Comparison of ENCODE assay signal across 11 cellular contexts in the genomic region with DNA sequence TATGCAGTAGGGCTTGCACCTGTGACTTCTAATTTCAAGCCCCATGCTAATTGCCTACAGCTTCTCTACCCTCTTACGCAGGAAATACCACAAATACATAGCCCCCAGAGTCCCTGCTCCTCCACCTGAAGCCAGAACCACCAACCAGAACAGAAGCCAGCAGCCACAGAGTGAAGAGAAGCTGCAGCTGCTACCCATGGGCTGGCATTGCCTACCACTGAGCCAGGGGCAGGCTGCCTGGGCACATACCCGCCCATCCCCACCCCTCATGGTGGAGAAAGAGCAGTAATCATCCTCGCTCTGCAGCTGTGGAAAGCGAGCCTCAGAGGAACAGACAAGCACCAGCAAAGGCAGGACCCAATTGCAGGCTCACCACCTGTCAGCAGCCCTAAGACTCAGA.
"Had no signal": no experiment of that assay in that cellular context is flagged by ENCODE, and none has a peak within 500 bp of the region (broad histone marks: within the 10 kb centered on the region; RNA-seq: fewer than 3 reads in every experiment).

No MANE protein-coding gene starts in this region.

- H3K27ac ChIP-seq: heart right ventricle, left ventricle myocardium inferior, right atrium auricular region, suprapubic skin had no signal

- H3K4me2 ChIP-seq: smooth muscle cell had no signal

- DNase-seq: activated CD4-positive, alpha-beta memory T cell treated with anti-CD3 and anti-CD28 coated beads, Interleukin-2, amount 10 ng/mL, durations not matched to agents 7 days and 5 days; activated gamma-delta T cell; activated naive CD8-positive, alpha-beta T cell treated with anti-CD3 and anti-CD28 coated beads for 36 hours; activated T-cell treated with anti-CD3 and anti-CD28 coated beads, Interleukin-2, amount 50 U/mL, for 48 hours; heart right ventricle; left ventricle myocardium inferior; SW 1271; T1000 had no signal

- H3K27me3 ChIP-seq: right atrium auricular region, suprapubic skin had no signal

- H3K9me3 ChIP-seq: left ventricle myocardium inferior, right atrium auricular region, suprapubic skin had no signal

- H3K36me3 ChIP-seq: heart right ventricle, left ventricle myocardium inferior, right atrium auricular region, suprapubic skin had no signal

- H3K4me3 ChIP-seq: heart right ventricle, left ventricle myocardium inferior, right atrium auricular region, smooth muscle cell, suprapubic skin had no signal

- H3K4me1 ChIP-seq: right atrium auricular region had no signal
